In genomic region chr13:72820898-72821279, GRCh38 we compare ENCODE assay signal across 21 cellular contexts.
"Had no signal": no experiment of that assay in that cellular context is flagged by ENCODE, and none has a peak within 500 bp of the region (broad histone marks: within the 10 kb centered on the region; RNA-seq: fewer than 3 reads in every experiment).

No MANE protein-coding gene starts in this region.

- H3K27me3 Mint-ChIP-seq: memory B cell; naive thymus-derived CD4-positive, alpha-beta T cell had no signal

- H3K4me3 Mint-ChIP-seq: memory B cell; naive thymus-derived CD4-positive, alpha-beta T cell; nephron; neural progenitor cell; stimulated activated effector memory CD8-positive, alpha-beta T cell treated with anti-CD3 and anti-CD28 coated beads, Interleukin-12 subunit alpha, Interleukin-12 subunit beta, amount 100 ng/mL, for 72 hours had no signal

- H3K9me3 ChIP-seq: gastrocnemius medialis, left ventricle myocardium inferior, stomach, thyroid gland, vagina had no signal

- H3K36me3 ChIP-seq: neural progenitor cell, thyroid gland, vagina had no signal

- H2AFZ ChIP-seq: neural progenitor cell had no signal

- H3K9ac ChIP-seq: neural progenitor cell had no signal

- H3K4me1 Mint-ChIP-seq: memory B cell; nephron; neural progenitor cell; stimulated activated effector memory CD8-positive, alpha-beta T cell treated with anti-CD3 and anti-CD28 coated beads, Interleukin-12 subunit alpha, Interleukin-12 subunit beta, amount 100 ng/mL, for 72 hours had no signal

- H3K4me2 ChIP-seq: neural progenitor cell had no signal

- H3K4me1 ChIP-seq: gastrocnemius medialis, left ventricle myocardium inferior, neural progenitor cell, thyroid gland, vagina had no signal

- H3K27ac Mint-ChIP-seq: neural progenitor cell; stimulated activated effector memory CD8-positive, alpha-beta T cell treated with anti-CD3 and anti-CD28 coated beads, Interleukin-12 subunit alpha, Interleukin-12 subunit beta, amount 100 ng/mL, for 72 hours had no signal

- H3K9me3 Mint-ChIP-seq: memory B cell; naive thymus-derived CD4-positive, alpha-beta T cell; nephron; neural progenitor cell; stimulated activated effector memory CD8-positive, alpha-beta T cell treated with anti-CD3 and anti-CD28 coated beads, Interleukin-12 subunit alpha, Interleukin-12 subunit beta, amount 100 ng/mL, for 72 hours had no signal

- H3K4me3 ChIP-seq: coronary artery, gastrocnemius medialis, left ventricle myocardium inferior, lung, neural progenitor cell, stomach, thyroid gland, vagina had no signal

- H3K27me3 ChIP-seq: gastrocnemius medialis, neural progenitor cell, stomach, thyroid gland, vagina had no signal

- H3K27ac ChIP-seq: coronary artery, gastrocnemius medialis, left ventricle myocardium inferior, neural progenitor cell, stomach, thyroid gland, vagina had no signal

- ATAC-seq: gastrocnemius medialis; naive thymus-derived CD4-positive, alpha-beta T cell; sciatic nerve; stimulated activated effector memory CD8-positive, alpha-beta T cell treated with anti-CD3 and anti-CD28 coated beads, Interleukin-12 subunit alpha, Interleukin-12 subunit beta, amount 100 ng/mL, for 72 hours had no signal

- DNase-seq: effector memory CD4-positive, alpha-beta T cell; gastrocnemius medialis; head of caudate nucleus; kidney; left ventricle myocardium inferior; midbrain; naive thymus-derived CD4-positive, alpha-beta T cell; posterior cingulate gyrus; stimulated activated CD4-positive, alpha-beta T cell treated with anti-CD3 and anti-CD28 coated beads, Interleukin-2, amount 100 ng/mL, for 24 hours; stimulated activated CD4-positive, alpha-beta T cell treated with anti-CD3 and anti-CD28 coated beads, Interleukin-4, amount 100 ng/mL, for 24 hours; stimulated activated naive CD4-positive, alpha-beta T cell treated with Interleukin-2 at 50 U/mL for 16 hours; stomach; thyroid gland had no signal
